ENCODE assay signal across 8 cellular contexts in the genomic region with DNA sequence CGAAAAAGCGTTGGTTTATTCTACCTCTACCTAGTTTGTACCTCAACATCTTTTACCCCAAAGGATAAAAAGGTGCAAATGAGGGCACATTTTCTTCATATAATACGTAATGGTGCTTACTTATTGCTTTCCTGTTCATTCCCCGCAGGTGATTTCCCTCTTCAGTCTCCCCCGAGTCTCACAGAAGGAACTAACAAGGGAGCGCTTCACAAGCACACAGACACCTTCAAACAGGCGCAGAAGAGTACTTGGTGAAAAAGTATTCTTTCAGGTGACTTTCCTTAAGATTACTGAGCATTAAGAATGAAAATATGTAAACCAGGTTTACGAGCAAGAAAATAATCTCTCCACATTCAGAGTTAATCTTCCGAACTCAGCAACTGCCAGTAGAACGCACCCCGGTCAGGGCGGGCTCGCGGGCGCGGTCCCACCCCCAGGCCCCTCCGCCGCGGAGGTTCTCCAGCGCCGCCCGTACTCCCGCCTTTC. TPM values are rescaled to one million over a fixed set of nuclear protein-coding genes. Genes with fewer than 3 reads are reported as not detected.
DNase-seq lines count a peak whose midpoint lies in the region; ATAC-seq and TF ChIP-seq lines count a peak whose summit lies in the region.

No MANE protein-coding gene starts in this region.

- H3K36me3 ChIP-seq in DOHH2 (ENCODE audit: control insufficient read depth, low read length), result peaks cover under 1% of the 10 kb centered on the region; the same call in 1 of the 2 replicates

- peaks cover 11% of the 10 kb centered on the region for H3F3A ChIP-seq in DOHH2 (ENCODE audit: control insufficient read depth, insufficient read depth)

- H3K27ac ChIP-seq in DOHH2 (ENCODE audit: low read depth, low read length), result peak overlapping the region; percentile 89

- H3K4me3 ChIP-seq in DOHH2 (ENCODE audit: low read length) (peak overlapping the region; percentile 91), iPS-11a (ENCODE audit: low read depth, low read length) (peak overlapping the region; percentile 81)

- H3K36me3 Mint-ChIP-seq in activated CD4-positive, alpha-beta memory T cell treated with anti-CD3 and anti-CD28 coated beads, Interleukin-2, amount 10 ng/mL, durations not matched to agents 7 days and 5 days (ENCODE audit: low read depth), result peaks cover 11% of the 10 kb centered on the region
- H3K36me3 Mint-ChIP-seq in stimulated activated effector memory CD8-positive, alpha-beta T cell treated with anti-CD3 and anti-CD28 coated beads, Interleukin-12 subunit alpha, Interleukin-12 subunit beta, amount 100 ng/mL, for 72 hours, result peaks cover 11% of the 10 kb centered on the region

- H4K20me1 ChIP-seq in DOHH2 (ENCODE audit: control insufficient read depth, insufficient read depth, low read depth, low read length), result no peaks in the 10 kb centered on the region

- peaks cover 47% of the 10 kb centered on the region for H3K79me2 ChIP-seq in DOHH2 (ENCODE audit: control insufficient read depth, low read length)

- no peaks in the 10 kb centered on the region for H3K27me3 ChIP-seq in DOHH2 (ENCODE audit: control insufficient read depth, low read length)

- peaks cover 48% of the 10 kb centered on the region for H3K4me1 ChIP-seq in DOHH2 (ENCODE audit: control insufficient read depth, low read length)

- H3K9me3 Mint-ChIP-seq in activated CD4-positive, alpha-beta memory T cell treated with anti-CD3 and anti-CD28 coated beads, Interleukin-2, amount 10 ng/mL, durations not matched to agents 7 days and 5 days, result no peaks in the 10 kb centered on the region
- H3K9me3 Mint-ChIP-seq in stimulated activated effector memory CD8-positive, alpha-beta T cell treated with anti-CD3 and anti-CD28 coated beads, Interleukin-12 subunit alpha, Interleukin-12 subunit beta, amount 100 ng/mL, for 72 hours, result no peaks in the 10 kb centered on the region

- DNase-seq in activated CD4-positive, alpha-beta memory T cell treated with anti-CD3 and anti-CD28 coated beads, Interleukin-2, amount 10 ng/mL, durations not matched to agents 7 days and 5 days, result no peak
- no peak for DNase-seq in stimulated activated effector memory CD8-positive, alpha-beta T cell treated with anti-CD3 and anti-CD28 coated beads, Interleukin-12 subunit alpha, Interleukin-12 subunit beta, amount 100 ng/mL, for 72 hours (ENCODE audit: low spot score in 2 of 2)
- DNase-seq in HT-29 (ENCODE audit: low spot score), result no peak
- no peak for DNase-seq in SK-N-DZ (ENCODE audit: low spot score)

- peak overlapping the region; percentile 100 for H3K4me2 ChIP-seq in DOHH2 (ENCODE audit: low read length)

- peak overlapping the region; percentile 84 for H3K4me3 Mint-ChIP-seq in activated CD4-positive, alpha-beta memory T cell treated with anti-CD3 and anti-CD28 coated beads, Interleukin-2, amount 10 ng/mL, durations not matched to agents 7 days and 5 days
- H3K4me3 Mint-ChIP-seq in stimulated activated effector memory CD8-positive, alpha-beta T cell treated with anti-CD3 and anti-CD28 coated beads, Interleukin-12 subunit alpha, Interleukin-12 subunit beta, amount 100 ng/mL, for 72 hours, result peak overlapping the region; percentile 94

- peak overlapping the region; percentile 93 for H3K27ac Mint-ChIP-seq in activated CD4-positive, alpha-beta memory T cell treated with anti-CD3 and anti-CD28 coated beads, Interleukin-2, amount 10 ng/mL, durations not matched to agents 7 days and 5 days
- H3K27ac Mint-ChIP-seq in stimulated activated effector memory CD8-positive, alpha-beta T cell treated with anti-CD3 and anti-CD28 coated beads, Interleukin-12 subunit alpha, Interleukin-12 subunit beta, amount 100 ng/mL, for 72 hours, result peak overlapping the region; percentile 93

- POLR2A ChIA-PET in activated CD4-positive, alpha-beta memory T cell treated with anti-CD3 and anti-CD28 coated beads, Interleukin-2, amount 10 ng/mL, durations not matched to agents 7 days and 5 days (lab: Charles Lee), result interaction anchor here (0.8 to 2.7 kb wide), 8 partner anchors 44 to 841 kb away, joined by 3 to 18 read pairs (median 4); partner anchors contain the start of genes CACYBP, DARS2, GAS5 and PRDX6

- TF ChIP-seq CTCF in DOHH2 (IDR thresholded peaks at IDR 0.05; ENCODE audit: low read depth, low read length, poor library complexity, severe bottlenecking), result no peak

- CTCF ChIA-PET in activated CD4-positive, alpha-beta memory T cell treated with anti-CD3 and anti-CD28 coated beads, Interleukin-2, amount 10 ng/mL, durations not matched to agents 7 days and 5 days (lab: Charles Lee), result interaction anchor here (1.3 kb wide), 1 partner anchor 59 kb away, joined by 3 read pairs; no protein-coding TSS in a partner anchor

- H3K27me3 Mint-ChIP-seq in activated CD4-positive, alpha-beta memory T cell treated with anti-CD3 and anti-CD28 coated beads, Interleukin-2, amount 10 ng/mL, durations not matched to agents 7 days and 5 days, result no peaks in the 10 kb centered on the region

- peak; percentile 0 for ATAC-seq in HG03135 (IDR thresholded peaks at IDR 0.05; ENCODE audit: unreplicated experiment)
- peak; percentile 1 for ATAC-seq in stimulated activated effector memory CD8-positive, alpha-beta T cell treated with anti-CD3 and anti-CD28 coated beads, Interleukin-12 subunit alpha, Interleukin-12 subunit beta, amount 100 ng/mL, for 72 hours
- no peak for ATAC-seq in GM18498 (IDR thresholded peaks at IDR 0.05; ENCODE audit: unreplicated experiment)

- no peaks in the 10 kb centered on the region for H3K9me3 ChIP-seq in DOHH2 (ENCODE audit: control insufficient read depth, insufficient read depth, low read length)

- H3K4me1 Mint-ChIP-seq in activated CD4-positive, alpha-beta memory T cell treated with anti-CD3 and anti-CD28 coated beads, Interleukin-2, amount 10 ng/mL, durations not matched to agents 7 days and 5 days, result peaks cover 66% of the 10 kb centered on the region
- peaks cover 68% of the 10 kb centered on the region for H3K4me1 Mint-ChIP-seq in stimulated activated effector memory CD8-positive, alpha-beta T cell treated with anti-CD3 and anti-CD28 coated beads, Interleukin-12 subunit alpha, Interleukin-12 subunit beta, amount 100 ng/mL, for 72 hours

- H3K9me2 ChIP-seq in DOHH2 (replicated peaks; ENCODE audit: control insufficient read depth, low read length), result no peaks in the 10 kb centered on the region

RNA-seq across cellular contexts. Expression of gene RABGAP1L, which starts 0.5 kb away (rescaled TPM):
- total RNA-seq in activated CD4-positive, alpha-beta memory T cell treated with anti-CD3 and anti-CD28 coated beads, Interleukin-2, amount 10 ng/mL, durations not matched to agents 7 days and 5 days, result 10 to 100 TPM; 76.8 to 80.5 TPM
- 18.4 and 20.2 TPM in 2 replicates for total RNA-seq in HT-29 (2014; rRNA removed; shearing (Covaris generic))
- 5.1 and 7.3 TPM in 2 replicates for polyA plus RNA-seq in SK-N-DZ (2014; cell fraction: cytosol; rRNA removed)
- polyA plus RNA-seq in SK-N-DZ (2014; cell fraction: nucleus; rRNA removed), result 3.2 TPM in 2 replicates
